In genomic region chr14:74018029-74018703, GRCh38 we compare ENCODE assay signal across 8 cellular contexts. TPM values are rescaled to one million over a fixed set of nuclear protein-coding genes. Genes with fewer than 3 reads are reported as not detected.
A peak's percentile ranks its signal among the peaks of the same experiment; 100 is the strongest.
DNase-seq lines count a peak whose midpoint lies in the region; ATAC-seq and TF ChIP-seq lines count a peak whose summit lies in the region.

No MANE protein-coding gene starts in this region.

- peaks cover 22% of the 10 kb centered on the region for H3K4me1 Mint-ChIP-seq in stimulated activated naive CD8-positive, alpha-beta T cell treated with anti-CD3 and anti-CD28 coated beads, Interleukin-15, Interleukin-2, amounts not matched to agents 100 ng/mL and 50 ng/mL, for 24 hours (ENCODE audit: low read depth)

- no peaks in the 10 kb centered on the region for H3K27me3 Mint-ChIP-seq in stimulated activated naive CD8-positive, alpha-beta T cell treated with anti-CD3 and anti-CD28 coated beads, Interleukin-15, Interleukin-2, amounts not matched to agents 100 ng/mL and 50 ng/mL, for 24 hours

- peak; percentile 59 for DNase-seq in AG10803 (ENCODE audit: low read depth)
- DNase-seq in NB4 (ENCODE audit: low read depth) = no peak
- DNase-seq in T47D (ENCODE audit: low read depth in 1 of 2, low spot score in 1 of 2) = peak; percentile 46 to 52
- no peak for DNase-seq in kidney epithelial cell (ENCODE audit: low read depth)
- DNase-seq in NCI-H2081 treated with DMSO at 0.1 percent for 48 hours (lab: John Stamatoyannopoulos, UW) = no peak
- DNase-seq in NCI-H2081 (lab: John Stamatoyannopoulos, UW) = no peak

- peaks cover 2% of the 10 kb centered on the region for H3K36me3 Mint-ChIP-seq in stimulated activated naive CD8-positive, alpha-beta T cell treated with anti-CD3 and anti-CD28 coated beads, Interleukin-15, Interleukin-2, amounts not matched to agents 100 ng/mL and 50 ng/mL, for 24 hours (ENCODE audit: low read depth)

- H3K27me3 ChIP-seq in kidney epithelial cell (ENCODE audit: control insufficient read depth, insufficient read depth, low read length) = no peaks in the 10 kb centered on the region

- in situ Hi-C loops in T47D (cut with HindIII; ENCODE audit: low pct_unique_long_range_greater_than_20kb, low sequenced_read_pairs) = no loop called here

- H3K4me3 ChIP-seq in AG10803 (ENCODE audit: low read length) = peak overlapping the region; percentile 88
- peak overlapping the region; percentile 85 for H3K4me3 ChIP-seq in NB4 (ENCODE audit: low read depth, low read length)
- peak overlapping the region; percentile 83 for H3K4me3 ChIP-seq in kidney epithelial cell (ENCODE audit: low read depth, low read length)

- H3K4me3 Mint-ChIP-seq in stimulated activated naive CD8-positive, alpha-beta T cell treated with anti-CD3 and anti-CD28 coated beads, Interleukin-15, Interleukin-2, amounts not matched to agents 100 ng/mL and 50 ng/mL, for 24 hours = peak overlapping the region; percentile 99

- H3K9me3 Mint-ChIP-seq in stimulated activated naive CD8-positive, alpha-beta T cell treated with anti-CD3 and anti-CD28 coated beads, Interleukin-15, Interleukin-2, amounts not matched to agents 100 ng/mL and 50 ng/mL, for 24 hours = no peaks in the 10 kb centered on the region

- H3K27ac Mint-ChIP-seq in stimulated activated naive CD8-positive, alpha-beta T cell treated with anti-CD3 and anti-CD28 coated beads, Interleukin-15, Interleukin-2, amounts not matched to agents 100 ng/mL and 50 ng/mL, for 24 hours = peak overlapping the region; percentile 96

- no peaks in the 10 kb centered on the region for H3K36me3 ChIP-seq in kidney epithelial cell (ENCODE audit: control insufficient read depth, insufficient read depth, low read length)

- TF ChIP-seq CTCF in AG10803 (conservative IDR thresholded peaks at IDR 0.05; ENCODE audit: low read length) (no peak), NB4 (IDR thresholded peaks at IDR 0.05; ENCODE audit: low read depth, low read length) (no peak), kidney epithelial cell (IDR thresholded peaks at IDR 0.05; ENCODE audit: insufficient read depth, low read length, poor library complexity, severe bottlenecking) (no peak)

- no peak for TF ChIP-seq POLR2A in NB4 (IDR thresholded peaks at IDR 0.05; ENCODE audit: extremely low read depth, insufficient read length)

- peak; percentile 4 for ATAC-seq in GM19023 (IDR thresholded peaks at IDR 0.05; ENCODE audit: unreplicated experiment)

RNA-seq across cellular contexts. Expression of gene ENTPD5, which starts 0.9 kb away (rescaled TPM):
- 11.4 and 13.7 TPM in 2 replicates for total RNA-seq in kidney epithelial cell

RNA-seq across cellular contexts. Expression of gene BBOF1, which starts 1.0 kb away (rescaled TPM):
- total RNA-seq in kidney epithelial cell = 6.7 and 9.2 TPM in 2 replicates

Comparison
In these comparisons a context has a peak if more than half of its experiments do, and no peak if none do; other contexts are left out.
1. DNase-seq: peak in AG10803 (single experiment) and T47D (2 of 2); none in NB4 (single experiment), kidney epithelial cell (single experiment), NCI-H2081 treated with DMSO at 0.1 percent for 48 hours (single experiment) and NCI-H2081 (0 of 2).
2. Peak in every context shown above with its lines, with median percentiles within 50 percentile points of each other: H3K4me3 ChIP-seq.